18 cellular contexts compared by ENCODE assay signal in the genomic region with DNA sequence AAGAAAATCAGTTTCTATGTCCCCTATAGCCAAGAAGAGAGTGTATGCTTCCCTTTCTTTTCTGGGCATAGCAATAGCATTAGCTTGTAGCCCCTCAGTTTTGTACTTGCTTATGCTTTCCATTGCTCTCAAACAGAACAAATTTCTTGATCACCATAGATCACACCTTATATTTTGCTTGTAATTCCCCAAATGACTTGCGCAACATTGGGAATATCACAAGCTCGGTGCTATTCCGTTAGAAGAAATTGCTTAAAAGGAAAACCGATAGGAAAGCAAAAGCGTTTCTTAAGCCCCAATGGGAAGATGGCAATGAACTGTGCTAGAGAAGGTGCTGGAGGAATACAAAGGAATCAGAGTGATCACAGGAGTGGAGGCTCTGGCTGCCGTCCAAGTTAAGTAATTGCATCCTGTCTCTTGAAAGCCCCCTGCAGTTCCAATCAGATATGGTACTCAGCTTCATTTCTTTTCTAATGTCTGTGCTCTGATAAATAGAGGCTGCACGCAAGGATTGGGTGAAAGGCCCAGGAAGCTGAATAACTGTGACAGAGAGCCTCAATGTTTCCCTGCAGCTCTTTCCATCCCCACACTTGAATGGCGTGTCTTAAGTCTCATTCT.
DNase-seq lines count a peak whose midpoint lies in the region; ATAC-seq and TF ChIP-seq lines count a peak whose summit lies in the region.
"Had no signal": no experiment of that assay in that cellular context is flagged by ENCODE, and none has a peak within 500 bp of the region (broad histone marks: within the 10 kb centered on the region; RNA-seq: fewer than 3 reads in every experiment).

No MANE protein-coding gene starts in this region.

- no peaks in the 10 kb centered on the region for H3K9me3 ChIP-seq in WERI-Rb-1 (ENCODE audit: severe bottlenecking)
- H3K9me3 ChIP-seq: esophagus muscularis mucosa, Peyer's patch had no signal

- no peak for TF ChIP-seq CTCF in WERI-Rb-1 (IDR thresholded peaks at IDR 0.05; ENCODE audit: low read depth, low read length)
- no peak for TF ChIP-seq CTCF in brain microvascular endothelial cell (IDR thresholded peaks at IDR 0.05; ENCODE audit: low read depth, low read length, missing control alignments)

- peak; percentile 61 for DNase-seq in Daoy (ENCODE audit: low read depth)
- peak; percentile 88 for DNase-seq in NCI-H1436 (lab: John Stamatoyannopoulos, UW)
- DNase-seq in NCI-H2227 (lab: John Stamatoyannopoulos, UW; ENCODE audit: unreplicated experiment) = peak; percentile 75
- DNase-seq in WERI-Rb-1 = peak; percentile 9
- no peak for DNase-seq in D341Med (ENCODE audit: low spot score)
- no peak for DNase-seq in brain microvascular endothelial cell
- no peak for DNase-seq in RPMI8226
- DNase-seq: effector CD4-positive, alpha-beta T cell; left cardiac atrium; NCI-H526 treated with DMSO at 0.1 percent for 48 hours; Peyer's patch; stimulated activated CD4-positive, alpha-beta T cell treated with anti-CD3 and anti-CD28 coated beads, Interleukin-2, amount 100 ng/mL, for 24 hours; T1000; trophoblast cell had no signal

- no peak for ATAC-seq in GM18511 (IDR thresholded peaks at IDR 0.05; ENCODE audit: unreplicated experiment)
- ATAC-seq: activated CD4-positive, CD25-positive, alpha-beta regulatory T cell treated with anti-CD3 and anti-CD28 coated beads, Interleukin-2, amount 50 U/mL, for 24 hours; activated naive CD4-positive, alpha-beta T cell treated with anti-CD3 and anti-CD28 coated beads, Interleukin-2, amount 50 U/mL, for 72 hours; left cardiac atrium had no signal

- in situ Hi-C loops in brain microvascular endothelial cell (cut with HindIII; ENCODE audit: low pct_ligation_motif_present, low sequenced_read_pairs) = no loop called here

- no peaks in the 10 kb centered on the region for H3K36me3 ChIP-seq in WERI-Rb-1
- no peaks in the 10 kb centered on the region for H3K36me3 ChIP-seq in brain microvascular endothelial cell (replicated peaks)
- H3K36me3 ChIP-seq: esophagus muscularis mucosa, Peyer's patch had no signal

- H3K4me3 ChIP-seq in WERI-Rb-1 (ENCODE audit: low read depth, low read length) (no peak overlapping the region), brain microvascular endothelial cell (ENCODE audit: low read depth, low read length) (no peak overlapping the region)
- H3K4me3 ChIP-seq: esophagus muscularis mucosa, Peyer's patch had no signal

- H3K27ac ChIP-seq in WERI-Rb-1 (no peak overlapping the region), brain microvascular endothelial cell (no peak overlapping the region)
- H3K27ac ChIP-seq: esophagus muscularis mucosa, Peyer's patch had no signal

- H3K27me3 ChIP-seq in WERI-Rb-1 (ENCODE audit: insufficient read depth, low read depth, severe bottlenecking) (no peaks in the 10 kb centered on the region), brain microvascular endothelial cell (replicated peaks) (no peaks in the 10 kb centered on the region)
- H3K27me3 ChIP-seq: Peyer's patch had no signal

Comparison
In these comparisons a context has a peak if more than half of its experiments do, and no peak if none do; other contexts are left out.
1. DNase-seq: peak in Daoy (single experiment), NCI-H1436 (single experiment), NCI-H2227 (single experiment) and WERI-Rb-1 (single experiment); none in D341Med (single experiment), brain microvascular endothelial cell (single experiment) and RPMI8226 (single experiment).